In genomic region chr11:61833926-61834277, GRCh38 we compare ENCODE assay signal across 8 cellular contexts. TPM values are rescaled to one million over a fixed set of nuclear protein-coding genes. Genes with fewer than 3 reads are reported as not detected.
DNase-seq lines count a peak whose midpoint lies in the region; ATAC-seq, FAIRE-seq and TF ChIP-seq lines count a peak whose summit lies in the region.

No MANE protein-coding gene starts in this region.

- H3K79me2 ChIP-seq in K562 (ENCODE audit: control insufficient read depth, insufficient read depth, low read length) (peaks cover 36% of the 10 kb centered on the region; the same call in 2 of the 3 replicates), mammary epithelial cell (ENCODE audit: insufficient read depth, low read length) (peaks cover 74% of the 10 kb centered on the region)

- H3K9me1 ChIP-seq in K562 (ENCODE audit: control insufficient read depth, insufficient read depth, low read length) = peaks cover 15% of the 10 kb centered on the region

- H3K9me3 Mint-ChIP-seq in naive thymus-derived CD8-positive, alpha-beta T cell = peaks cover 0 to 2% (median 0%) of the 10 kb centered on the region in 9 donors

- H3K27ac Mint-ChIP-seq in naive thymus-derived CD8-positive, alpha-beta T cell = peak overlapping the region in 9 of 10 donors; percentile 53 to 91 (median 84)

- H3K36me3 Mint-ChIP-seq in naive thymus-derived CD8-positive, alpha-beta T cell = peaks cover 0 to 3% (median 0%) of the 10 kb centered on the region in 3 donors

- peak; percentile 23 for FAIRE-seq in K562 (lab: Jason Lieb, UNC)

- in situ Hi-C loops in K562 (cut with MboI) = no loop called here
- in situ Hi-C loops in mammary epithelial cell (cut with MboI; ENCODE audit: low sequenced_read_pairs in 2 of 2) = no loop called here

- H4K20me1 ChIP-seq in K562 (replicated peaks; ENCODE audit: control insufficient read depth, insufficient read depth, low read length) (no peaks in the 10 kb centered on the region), mammary epithelial cell (ENCODE audit: insufficient read depth, low read length) (no peaks in the 10 kb centered on the region)

- H3K36me3 ChIP-seq in cardiac muscle cell (no peaks in the 10 kb centered on the region), K562 (ENCODE audit: control insufficient read depth, insufficient read depth, low read length) (no peaks in the 10 kb centered on the region), urinary bladder (ENCODE audit: insufficient read depth) (no peaks in the 10 kb centered on the region), mammary epithelial cell (ENCODE audit: insufficient read depth, low read length) (no peaks in the 10 kb centered on the region)

- H3K4me3 ChIP-seq in cardiac muscle cell = no peak overlapping the region
- no peak overlapping the region for H3K4me3 ChIP-seq in K562
- no peak overlapping the region for H3K4me3 ChIP-seq in urinary bladder (ENCODE audit: low read depth, low read length)
- H3K4me3 ChIP-seq in mammary epithelial cell (replicated peaks in 1 of 3; ENCODE audit: insufficient read depth in 1 of 3, low read depth in 2 of 3, low read length in 3 of 3) = no peak overlapping the region

- H3K9me3 ChIP-seq in cardiac muscle cell (ENCODE audit: low read depth) = no peaks in the 10 kb centered on the region
- H3K9me3 ChIP-seq in K562 (replicated peaks; ENCODE audit: control insufficient read depth, insufficient read depth, low read depth, low read length) = no peaks in the 10 kb centered on the region
- H3K9me3 ChIP-seq in mammary epithelial cell (replicated peaks; ENCODE audit: insufficient read depth, low read length) = no peaks in the 10 kb centered on the region

- peak overlapping the region; percentile 73 for H3K4me2 ChIP-seq in K562 (ENCODE audit: insufficient read depth, low read length)
- no peak overlapping the region for H3K4me2 ChIP-seq in mammary epithelial cell (ENCODE audit: insufficient read depth, low read depth, low read length)

- H2AFZ ChIP-seq in K562 (ENCODE audit: low read depth, low read length) = peak overlapping the region; percentile 61; the same call in 1 of the 2 replicates
- no peak overlapping the region for H2AFZ ChIP-seq in mammary epithelial cell (ENCODE audit: low read depth, low read length)

- peak in 1 of 2 experiments; percentile 8; a peak in 1 of 4 replicates for TF ChIP-seq RAD21 in K562 (CRISPR knock-in tag; conservative IDR thresholded peaks at IDR 0.05 in 1 of 2, IDR thresholded peaks at IDR 0.05 in 1 of 2)

- peaks cover 22 to 59% (median 36%) of the 10 kb centered on the region in 4 donors for H3K4me1 Mint-ChIP-seq in naive thymus-derived CD8-positive, alpha-beta T cell

- no peak for TF ChIP-seq EP300 in K562 (IDR thresholded peaks at IDR 0.05; ENCODE audit: low read length)

- BruUV-seq in K562 (replicated peaks; lab: Mats Ljungman, UMichigan) = no TSS peak
- no TSS peak for BruUV-seq in mammary epithelial cell (replicated peaks; lab: Mats Ljungman, UMichigan)

- 78% methylated on average over 12 of the region's 12 CpGs for WGBS in K562 (ENCODE audit: insufficient coverage, low coverage, missing lambda C conversion rate)
- WGBS in urinary bladder = 89% methylated on average over 12 of the region's 12 CpGs
- WGBS in mammary epithelial cell (ENCODE audit: low coverage, missing lambda C conversion rate) = over 99% methylated on average over 11 of the region's 12 CpGs

- H3K4me3 Mint-ChIP-seq in naive thymus-derived CD8-positive, alpha-beta T cell = peak overlapping the region in 8 of 10 donors; percentile 22 to 84 (median 59)

- H3K27ac ChIP-seq in cardiac muscle cell = peak overlapping the region; percentile 81
- peak overlapping the region; percentile 100 for H3K27ac ChIP-seq in K562 (ENCODE audit: extremely low read depth, low read depth, low read length)
- peak overlapping the region; percentile 55 for H3K27ac ChIP-seq in urinary bladder (ENCODE audit: low read depth)
- no peak overlapping the region for H3K27ac ChIP-seq in mammary epithelial cell (ENCODE audit: insufficient read depth, low read depth, low read length)

- no peaks in the 10 kb centered on the region for H3K27me3 ChIP-seq in cardiac muscle cell
- H3K27me3 ChIP-seq in K562 (ENCODE audit: control insufficient read depth in 2 of 2, insufficient read depth in 2 of 2, low read length in 2 of 2) = no peaks in the 10 kb centered on the region
- H3K27me3 ChIP-seq in mammary epithelial cell (ENCODE audit: insufficient read depth, low read length) = no peaks in the 10 kb centered on the region

- CTCF ChIA-PET in K562 (lab: Yijun Ruan, JAX; ENCODE audit: low intra/inter-chr PET ratio) (no interaction called here), mammary epithelial cell (lab: Charles Lee; ENCODE audit: low non-redundant PET) (no interaction called here)

- intact Hi-C loops in cardiac septum (cut with DNase I) (no loop called here), K562 (cut with micrococcal nuclease) (loop anchor here (1.0 to 2.0 kb wide), 2 partner anchors 17 to 37 kb away; partner anchors contain the start of gene FADS1), mammary epithelial cell (cut with micrococcal nuclease) (no loop called here)

- no peak for TF ChIP-seq CTCF in cardiac muscle cell (IDR thresholded peaks at IDR 0.05; ENCODE audit: low read depth, low read length)
- peak in 1 of 3 experiments; percentile 22; a peak in 1 of 6 replicates for TF ChIP-seq CTCF in K562 (IDR thresholded peaks at IDR 0.05 in 2 of 3, conservative IDR thresholded peaks at IDR 0.05 in 1 of 3; ENCODE audit: insufficient read depth in 2 of 3, low read depth in 1 of 3, low read length in 3 of 3)
- TF ChIP-seq CTCF in mammary epithelial cell (conservative IDR thresholded peaks at IDR 0.05 in 1 of 2, IDR thresholded peaks at IDR 0.05 in 1 of 2; ENCODE audit: extremely low read depth in 1 of 2, insufficient read depth in 1 of 2, low read depth in 1 of 2, low read length in 2 of 2) = no peak

- H3K4me1 ChIP-seq in cardiac muscle cell (ENCODE audit: low read depth) = peaks cover 17% of the 10 kb centered on the region
- peaks cover 51 to 63% of the 10 kb centered on the region in 2 experiments for H3K4me1 ChIP-seq in K562 (replicated peaks in 1 of 2; ENCODE audit: control insufficient read depth in 2 of 2, insufficient read depth in 2 of 2, low read length in 2 of 2)
- no peaks in the 10 kb centered on the region for H3K4me1 ChIP-seq in urinary bladder (ENCODE audit: insufficient read depth)
- peaks cover 5% of the 10 kb centered on the region for H3K4me1 ChIP-seq in mammary epithelial cell (ENCODE audit: insufficient read depth, low read length)

- ATAC-seq in K562 (peak; percentile 8; the same call in 2 of the 3 replicates), GM19324 (IDR thresholded peaks at IDR 0.05; ENCODE audit: low FRiP score, unreplicated experiment) (no peak)
- no peak for ATAC-seq in naive thymus-derived CD8-positive, alpha-beta T cell

- TF ChIP-seq POLR2A in K562 (conservative IDR thresholded peaks at IDR 0.05) = no peak

- peaks cover 11 to 40% (median 16%) of the 10 kb centered on the region in 5 donors for H3K27me3 Mint-ChIP-seq in naive thymus-derived CD8-positive, alpha-beta T cell

- POLR2A ChIA-PET in K562 (lab: Yijun Ruan, JAX) = interaction anchor here (0.6 to 2.3 kb wide), 9 partner anchors 9 to 47 kb away, joined by 3 to 8 read pairs (median 4); no protein-coding TSS in a partner anchor
- POLR2A ChIA-PET in naive thymus-derived CD8-positive, alpha-beta T cell (lab: Charles Lee) = interaction anchor here (0.9 kb wide), 1 partner anchor 19 kb away, joined by 3 read pairs; no protein-coding TSS in a partner anchor

- dilution Hi-C loops in mammary epithelial cell (cut with HindIII; ENCODE audit: low sequenced_read_pairs) = no loop called here

- DNase-seq in cardiac muscle cell (ENCODE audit: low read depth in 1 of 2, low spot score in 1 of 2) (no peak), cardiac septum (ENCODE audit: low spot score) (no peak), K562 (ENCODE audit: extremely low read depth in 1 of 4, low spot score in 3 of 4) (peak in 2 of 4 experiments; percentile 14 to 40), mammary epithelial cell (no peak)
- no peak for DNase-seq in naive thymus-derived CD8-positive, alpha-beta T cell
- DNase-seq in activated CD4-positive, CD25-positive, alpha-beta regulatory T cell (lab: John Stamatoyannopoulos, UW) = no peak

- H3K9ac ChIP-seq in K562 (ENCODE audit: insufficient read depth in 1 of 2, low read depth in 2 of 2, low read length in 2 of 2) = peak overlapping the region; percentile 86 to 93
- no peak overlapping the region for H3K9ac ChIP-seq in mammary epithelial cell (ENCODE audit: insufficient read depth, low read length)

RNA-seq across cellular contexts. Expression of gene FADS2, which starts 5.8 kb away (rescaled TPM):
- total RNA-seq in cardiac muscle cell (103 and 239 TPM in 2 replicates), cardiac septum (25.8 TPM), K562 (2014; rRNA removed) (13.2 and 17.7 TPM in 2 replicates), K562 (2014; rRNA removed; fragmentation: Illumina TruSeq; extraction: Trizol) (14.5 and 16.2 TPM in 2 replicates), K562 (2015; rRNA removed; fragmentation: Illumina TruSeq; extraction: Trizol) (11.5 and 12.0 TPM in 2 replicates), K562 (2021) (28.6 and 30.4 TPM in 2 replicates), urinary bladder (75.1 TPM), mammary epithelial cell (100 to 1,000 TPM in 1 of 2 donors, 10 to 100 TPM in 1; 70.7 to 222 TPM)
- polyA plus RNA-seq in cardiac muscle cell (129 and 262 TPM in 2 replicates), K562 (2011; rRNA removed) (42.8 and 57.1 TPM in 2 replicates), K562 (2014; fragmentation: Illumina TruSeq; extraction: Trizol) (33.9 and 39.7 TPM in 2 replicates), K562 (2014; fragmentation: Nextera tagmentation; extraction: Ambion mirVana) (1 to 10 TPM; 2.9 to 5.3 TPM), K562 (2014; rRNA removed) (23.9 and 27.2 TPM in 2 replicates), urinary bladder (33.3 TPM), mammary epithelial cell (314 TPM)
- total RNA-seq in K562 (2011; cell fraction: chromatin; rRNA removed; ENCODE audit: low replicate concordance) = 49.3 and 107 TPM in 2 replicates
- total RNA-seq in K562 (2011; cell fraction: nucleolus; rRNA removed) = 68.6 and 70.4 TPM in 2 replicates
- total RNA-seq in K562 (2011; cell fraction: nucleoplasm; rRNA removed) = 66.5 and 86.0 TPM in 2 replicates
- 45.6 and 51.9 TPM in 2 replicates for polyA plus RNA-seq in K562 (2011; cell fraction: cytosol; rRNA removed)
- 34.1 and 48.4 TPM in 2 replicates for polyA plus RNA-seq in K562 (2011; cell fraction: nucleus; rRNA removed)
- polyA plus RNA-seq in K562 (2012) = 27.8 and 43.6 TPM in 2 replicates
- polyA minus RNA-seq in K562 (2011; rRNA and poly(A)+ RNA removed) = 38.9 and 48.8 TPM in 2 replicates
- polyA minus RNA-seq in K562 (2011; cell fraction: cytosol; rRNA and poly(A)+ RNA removed) = 21.3 and 32.6 TPM in 2 replicates
- polyA minus RNA-seq in K562 (2011; cell fraction: nucleus; rRNA and poly(A)+ RNA removed) = 10.5 and 15.2 TPM in 2 replicates
- not detected for total RNA-seq in naive thymus-derived CD8-positive, alpha-beta T cell
- 1 to 10 TPM in 2 of 3 donors, under 1 TPM in 1; 0.06 to 9.6 (median 4.2) TPM for polyA plus RNA-seq in naive thymus-derived CD8-positive, alpha-beta T cell
- polyA minus RNA-seq in mammary epithelial cell = 502 TPM

RNA-seq across cellular contexts. Expression of gene FADS1, which starts 17.1 kb away (rescaled TPM):
- total RNA-seq in cardiac muscle cell (114 and 164 TPM in 2 replicates), cardiac septum (34.0 TPM), K562 (2014; rRNA removed) (250 and 292 TPM in 2 replicates), K562 (2014; rRNA removed; fragmentation: Illumina TruSeq; extraction: Trizol) (367 and 390 TPM in 2 replicates), K562 (2015; rRNA removed; fragmentation: Illumina TruSeq; extraction: Trizol) (353 and 364 TPM in 2 replicates), K562 (2021) (378 and 411 TPM in 2 replicates), urinary bladder (68.7 TPM), mammary epithelial cell (10 to 100 TPM; 32.9 to 38.8 TPM)
- polyA plus RNA-seq in cardiac muscle cell (183 and 249 TPM in 2 replicates), K562 (2011; rRNA removed) (747 and 864 TPM in 2 replicates), K562 (2014; fragmentation: Illumina TruSeq; extraction: Trizol) (394 and 457 TPM in 2 replicates), K562 (2014; fragmentation: Nextera tagmentation; extraction: Ambion mirVana) (100 to 1,000 TPM; 110 to 174 TPM), K562 (2014; rRNA removed) (295 and 314 TPM in 2 replicates), urinary bladder (18.0 TPM), mammary epithelial cell (56.1 TPM)
- 611 and 866 TPM in 2 replicates for total RNA-seq in K562 (2011; cell fraction: chromatin; rRNA removed; ENCODE audit: low replicate concordance)
- 866 and 894 TPM in 2 replicates for total RNA-seq in K562 (2011; cell fraction: nucleolus; rRNA removed)
- total RNA-seq in K562 (2011; cell fraction: nucleoplasm; rRNA removed) = 825 and 959 TPM in 2 replicates
- 1,005 and 1,028 TPM in 2 replicates for polyA plus RNA-seq in K562 (2011; cell fraction: cytosol; rRNA removed)
- 277 and 375 TPM in 2 replicates for polyA plus RNA-seq in K562 (2011; cell fraction: nucleus; rRNA removed)
- 228 and 290 TPM in 2 replicates for polyA plus RNA-seq in K562 (2012)
- 571 and 760 TPM in 2 replicates for polyA minus RNA-seq in K562 (2011; rRNA and poly(A)+ RNA removed)
- 555 and 599 TPM in 2 replicates for polyA minus RNA-seq in K562 (2011; cell fraction: cytosol; rRNA and poly(A)+ RNA removed)
- polyA minus RNA-seq in K562 (2011; cell fraction: nucleus; rRNA and poly(A)+ RNA removed) = 280 and 292 TPM in 2 replicates
- under 1 TPM; 0.55 to 0.60 TPM for total RNA-seq in naive thymus-derived CD8-positive, alpha-beta T cell
- 1 to 10 TPM in 2 of 3 donors, not detected in 1; 1.7 to 4.7 TPM for polyA plus RNA-seq in naive thymus-derived CD8-positive, alpha-beta T cell
- 31.0 TPM for polyA minus RNA-seq in mammary epithelial cell

RNA-seq across cellular contexts. Expression of gene FEN1, which starts 41.2 kb away (rescaled TPM):
- total RNA-seq in cardiac muscle cell (13.5 and 30.7 TPM in 2 replicates), cardiac septum (5.8 TPM), K562 (2014; rRNA removed) (156 and 172 TPM in 2 replicates), K562 (2014; rRNA removed; fragmentation: Illumina TruSeq; extraction: Trizol) (130 and 137 TPM in 2 replicates), K562 (2015; rRNA removed; fragmentation: Illumina TruSeq; extraction: Trizol) (150 and 154 TPM in 2 replicates), K562 (2021) (140 and 150 TPM in 2 replicates), urinary bladder (13.1 TPM), mammary epithelial cell (10 to 100 TPM; 11.7 to 46.1 TPM)
- polyA plus RNA-seq in cardiac muscle cell (13.2 and 39.2 TPM in 2 replicates), K562 (2011; rRNA removed) (91.3 and 124 TPM in 2 replicates), K562 (2014; fragmentation: Illumina TruSeq; extraction: Trizol) (138 and 146 TPM in 2 replicates), K562 (2014; fragmentation: Nextera tagmentation; extraction: Ambion mirVana) (10 to 100 TPM; 58.1 to 86.8 TPM), K562 (2014; rRNA removed) (132 and 136 TPM in 2 replicates), urinary bladder (9.6 TPM), mammary epithelial cell (65.0 TPM)
- total RNA-seq in K562 (2011; cell fraction: chromatin; rRNA removed; ENCODE audit: low replicate concordance) = 27.9 and 42.4 TPM in 2 replicates
- total RNA-seq in K562 (2011; cell fraction: nucleolus; rRNA removed) = 50.0 and 60.9 TPM in 2 replicates
- 37.0 and 43.3 TPM in 2 replicates for total RNA-seq in K562 (2011; cell fraction: nucleoplasm; rRNA removed)
- 83.9 and 106 TPM in 2 replicates for polyA plus RNA-seq in K562 (2011; cell fraction: cytosol; rRNA removed)
- 28.7 and 36.3 TPM in 2 replicates for polyA plus RNA-seq in K562 (2011; cell fraction: nucleus; rRNA removed)
- 122 and 124 TPM in 2 replicates for polyA plus RNA-seq in K562 (2012)
- polyA minus RNA-seq in K562 (2011; rRNA and poly(A)+ RNA removed) = 77.5 and 111 TPM in 2 replicates
- 54.2 and 76.3 TPM in 2 replicates for polyA minus RNA-seq in K562 (2011; cell fraction: cytosol; rRNA and poly(A)+ RNA removed)
- 29.8 and 34.1 TPM in 2 replicates for polyA minus RNA-seq in K562 (2011; cell fraction: nucleus; rRNA and poly(A)+ RNA removed)
- 1 to 10 TPM; 8.3 to 8.6 TPM for total RNA-seq in naive thymus-derived CD8-positive, alpha-beta T cell
- 10 to 100 TPM in 2 of 3 donors, 1 to 10 TPM in 1; 10.0 to 13.1 (median 10.2) TPM for polyA plus RNA-seq in naive thymus-derived CD8-positive, alpha-beta T cell
- polyA minus RNA-seq in mammary epithelial cell = 96.1 TPM

RNA-seq across cellular contexts. Expression of gene TMEM258, which starts 41.5 kb away (rescaled TPM):
- total RNA-seq in cardiac muscle cell = 29.3 and 35.3 TPM in 2 replicates
- polyA plus RNA-seq in cardiac muscle cell = 241 and 255 TPM in 2 replicates
- total RNA-seq in cardiac septum = 97.1 TPM
- total RNA-seq in K562 (2011; cell fraction: chromatin; rRNA removed; ENCODE audit: low replicate concordance) = 88.0 and 142 TPM in 2 replicates
- 195 and 216 TPM in 2 replicates for total RNA-seq in K562 (2011; cell fraction: nucleolus; rRNA removed)
- total RNA-seq in K562 (2011; cell fraction: nucleoplasm; rRNA removed) = 192 and 237 TPM in 2 replicates
- total RNA-seq in K562 (2014; rRNA removed) = 97.2 and 153 TPM in 2 replicates
- total RNA-seq in K562 (2014; rRNA removed; fragmentation: Illumina TruSeq; extraction: Trizol) = 227 and 239 TPM in 2 replicates
- total RNA-seq in K562 (2015; rRNA removed; fragmentation: Illumina TruSeq; extraction: Trizol) = 221 and 231 TPM in 2 replicates
- total RNA-seq in K562 (2021) = 168 and 200 TPM in 2 replicates
- polyA plus RNA-seq in K562 (2011; rRNA removed) = 630 and 713 TPM in 2 replicates
- 728 and 1,027 TPM in 2 replicates for polyA plus RNA-seq in K562 (2011; cell fraction: cytosol; rRNA removed)
- 254 and 417 TPM in 2 replicates for polyA plus RNA-seq in K562 (2011; cell fraction: nucleus; rRNA removed)
- 426 and 696 TPM in 2 replicates for polyA plus RNA-seq in K562 (2012)
- polyA plus RNA-seq in K562 (2014; fragmentation: Illumina TruSeq; extraction: Trizol) = 213 and 256 TPM in 2 replicates
- polyA plus RNA-seq in K562 (2014; fragmentation: Nextera tagmentation; extraction: Ambion mirVana) = 100 to 1,000 TPM; 794 to 856 TPM
- polyA plus RNA-seq in K562 (2014; rRNA removed) = 199 and 268 TPM in 2 replicates
- polyA minus RNA-seq in K562 (2011; rRNA and poly(A)+ RNA removed) = 155 and 167 TPM in 2 replicates
- 111 and 157 TPM in 2 replicates for polyA minus RNA-seq in K562 (2011; cell fraction: cytosol; rRNA and poly(A)+ RNA removed)
- 46.0 and 84.9 TPM in 2 replicates for polyA minus RNA-seq in K562 (2011; cell fraction: nucleus; rRNA and poly(A)+ RNA removed)
- 10 to 100 TPM; 84.4 to 87.7 TPM for total RNA-seq in naive thymus-derived CD8-positive, alpha-beta T cell
- polyA plus RNA-seq in naive thymus-derived CD8-positive, alpha-beta T cell = 100 to 1,000 TPM; 205 to 256 (median 225) TPM
- total RNA-seq in urinary bladder = 86.6 TPM
- 153 TPM for polyA plus RNA-seq in urinary bladder
- 10 to 100 TPM; 48.2 to 99.7 TPM for total RNA-seq in mammary epithelial cell
- polyA plus RNA-seq in mammary epithelial cell = 202 TPM
- polyA minus RNA-seq in mammary epithelial cell = 79.7 TPM

RNA-seq across cellular contexts. Expression of gene FADS3, which starts 57.4 kb away (rescaled TPM):
- total RNA-seq in cardiac muscle cell (42.0 and 42.9 TPM in 2 replicates), cardiac septum (126 TPM), K562 (2014; rRNA removed) (92.7 and 125 TPM in 2 replicates), K562 (2014; rRNA removed; fragmentation: Illumina TruSeq; extraction: Trizol) (18.6 and 32.4 TPM in 2 replicates), K562 (2015; rRNA removed; fragmentation: Illumina TruSeq; extraction: Trizol) (55.1 and 55.3 TPM in 2 replicates), K562 (2021) (105 and 106 TPM in 2 replicates), urinary bladder (17.8 TPM), mammary epithelial cell (100 to 1,000 TPM; 149 to 429 TPM)
- polyA plus RNA-seq in cardiac muscle cell (45.0 and 48.0 TPM in 2 replicates), K562 (2011; rRNA removed) (148 and 226 TPM in 2 replicates), K562 (2014; fragmentation: Illumina TruSeq; extraction: Trizol) (92.0 and 101 TPM in 2 replicates), K562 (2014; fragmentation: Nextera tagmentation; extraction: Ambion mirVana) (1 to 10 TPM in 1 of 2 experiments, under 1 TPM in 1; 0.97 to 3.3 TPM), K562 (2014; rRNA removed) (133 and 139 TPM in 2 replicates), urinary bladder (43.5 TPM), mammary epithelial cell (128 TPM)
- total RNA-seq in K562 (2011; cell fraction: chromatin; rRNA removed; ENCODE audit: low replicate concordance) = 196 and 689 TPM in 2 replicates
- 626 and 786 TPM in 2 replicates for total RNA-seq in K562 (2011; cell fraction: nucleolus; rRNA removed)
- 287 and 362 TPM in 2 replicates for total RNA-seq in K562 (2011; cell fraction: nucleoplasm; rRNA removed)
- 155 and 315 TPM in 2 replicates for polyA plus RNA-seq in K562 (2011; cell fraction: cytosol; rRNA removed)
- polyA plus RNA-seq in K562 (2011; cell fraction: nucleus; rRNA removed) = 2,057 and 2,412 TPM in 2 replicates
- polyA plus RNA-seq in K562 (2012) = 65.8 and 82.0 TPM in 2 replicates
- 33.8 and 64.4 TPM in 2 replicates for polyA minus RNA-seq in K562 (2011; rRNA and poly(A)+ RNA removed)
- 109 and 120 TPM in 2 replicates for polyA minus RNA-seq in K562 (2011; cell fraction: cytosol; rRNA and poly(A)+ RNA removed)
- 200 TPM in 2 replicates for polyA minus RNA-seq in K562 (2011; cell fraction: nucleus; rRNA and poly(A)+ RNA removed)
- total RNA-seq in naive thymus-derived CD8-positive, alpha-beta T cell = 1 to 10 TPM; 5.1 to 5.7 TPM
- 1 to 10 TPM in 2 of 3 donors, under 1 TPM in 1; 0.33 to 1.5 (median 1.2) TPM for polyA plus RNA-seq in naive thymus-derived CD8-positive, alpha-beta T cell
- polyA minus RNA-seq in mammary epithelial cell = 183 TPM

Comparison
In these comparisons a context has a peak if more than half of its experiments do, and no peak if none do; other contexts are left out.
1. RNA of gene FADS2, which starts 5.8 kb away (total RNA-seq): 70.7 to 222 TPM in mammary epithelial cell, 103 to 239 TPM in cardiac muscle cell, 75.1 TPM in urinary bladder (single experiment), 25.8 TPM in cardiac septum (single experiment) and 11.5 to 107 TPM in K562; not detected in naive thymus-derived CD8-positive, alpha-beta T cell; every median in the first group is over 10 times any median in the second.
2. RNA of gene FADS1, which starts 17.1 kb away (total RNA-seq): 250 to 959 TPM in K562, 114 to 164 TPM in cardiac muscle cell, 68.7 TPM in urinary bladder (single experiment), 32.9 to 38.8 TPM in mammary epithelial cell and 34.0 TPM in cardiac septum (single experiment); 0.55 to 0.60 TPM in naive thymus-derived CD8-positive, alpha-beta T cell; every median in the first group is over 10 times any median in the second.